14 cellular contexts compared by ENCODE assay signal in genomic region chr13:76856141-76856571, GRCh38. TPM values are rescaled to one million over a fixed set of nuclear protein-coding genes. Genes with fewer than 3 reads are reported as not detected.
DNase-seq lines count a peak whose midpoint lies in the region; ATAC-seq and TF ChIP-seq lines count a peak whose summit lies in the region.
"Had no signal": no experiment of that assay in that cellular context is flagged by ENCODE, and none has a peak within 500 bp of the region (broad histone marks: within the 10 kb centered on the region; RNA-seq: fewer than 3 reads in every experiment).

No MANE protein-coding gene starts in this region.

- H3K36me3 Mint-ChIP-seq in activated T-helper 17 cell treated with anti-CD3 and anti-CD28 coated beads, Interleukin-2, amount 50 U/mL, for 72 hours (ENCODE audit: low read depth), result no peaks in the 10 kb centered on the region
- H3K36me3 Mint-ChIP-seq: CD14-positive monocyte had no signal

- no TSS peak for BruUV-seq in A673 (replicated peaks; lab: Mats Ljungman, UMichigan)

- no peak overlapping the region for H3K27ac Mint-ChIP-seq in activated T-helper 17 cell treated with anti-CD3 and anti-CD28 coated beads, Interleukin-2, amount 50 U/mL, for 72 hours
- H3K27ac Mint-ChIP-seq: CD14-positive monocyte had no signal

- peak; percentile 17 for DNase-seq in A673 (ENCODE audit: low spot score)
- DNase-seq in HCEC 1CT, result peak; percentile 73
- no peak for DNase-seq in activated CD4-positive, alpha-beta T cell treated with anti-CD3 and anti-CD28 coated beads for 48 hours
- DNase-seq in SIG-M5 (lab: John Stamatoyannopoulos, UW), result no peak
- DNase-seq in 8988T, result no peak
- DNase-seq: activated CD4-positive, alpha-beta T cell treated with anti-CD3 and anti-CD28 coated beads, Interleukin-2, amount 50 U/mL, for 48 hours; KBM-7; left colon; NCI-H510A had no signal

- CTCF ChIA-PET in A673 (lab: Charles Lee), result no interaction called here

- H3K27ac ChIP-seq in A673 (ENCODE audit: low read depth, low read length, poor library complexity, severe bottlenecking) (no peak overlapping the region), gastroesophageal sphincter (no peak overlapping the region)

- H3K4me1 ChIP-seq in A673 (ENCODE audit: insufficient read depth, low read length, poor library complexity, severe bottlenecking) (no peaks in the 10 kb centered on the region), gastroesophageal sphincter (peaks cover 0 to 5% (median 4%) of the 10 kb centered on the region in 3 donors)

- H3K9me3 Mint-ChIP-seq in activated T-helper 17 cell treated with anti-CD3 and anti-CD28 coated beads, Interleukin-2, amount 50 U/mL, for 72 hours, result peaks cover 4% of the 10 kb centered on the region

- peaks cover 3% of the 10 kb centered on the region for H3K27me3 Mint-ChIP-seq in activated T-helper 17 cell treated with anti-CD3 and anti-CD28 coated beads, Interleukin-2, amount 50 U/mL, for 72 hours

- H3K27me3 ChIP-seq in A673 (replicated peaks; ENCODE audit: insufficient read depth, low read depth, low read length, poor library complexity), result no peaks in the 10 kb centered on the region
- no peaks in the 10 kb centered on the region for H3K27me3 ChIP-seq in gastroesophageal sphincter
- H3K27me3 ChIP-seq: tibial nerve had no signal

- no peak for TF ChIP-seq CTCF in A673 (conservative IDR thresholded peaks at IDR 0.05; ENCODE audit: low read depth, low read length)
- TF ChIP-seq CTCF in gastroesophageal sphincter (IDR thresholded peaks at IDR 0.05), result no peak

- no peak for TF ChIP-seq POLR2A in gastroesophageal sphincter (IDR thresholded peaks at IDR 0.05)

- ATAC-seq in activated T-helper 17 cell treated with anti-CD3 and anti-CD28 coated beads, Interleukin-2, amount 50 U/mL, for 72 hours (replicated peaks), result peak; percentile 95
- ATAC-seq in gastroesophageal sphincter (peak; percentile 46), GM21786 (IDR thresholded peaks at IDR 0.05; ENCODE audit: unreplicated experiment) (no peak)
- ATAC-seq: left colon had no signal

- H3K9me3 ChIP-seq in A673 (ENCODE audit: low read depth, low read length, poor library complexity, severe bottlenecking) (no peaks in the 10 kb centered on the region), gastroesophageal sphincter (no peaks in the 10 kb centered on the region)
- H3K9me3 ChIP-seq: tibial nerve had no signal

- no peak overlapping the region for H3K4me3 ChIP-seq in A673 (ENCODE audit: low read depth, low read length, poor library complexity, severe bottlenecking)
- H3K4me3 ChIP-seq in gastroesophageal sphincter, result no peak overlapping the region
- H3K4me3 ChIP-seq: tibial nerve had no signal

- intact Hi-C loops in A673 (cut with micrococcal nuclease; ENCODE audit: unreplicated experiment), result no loop called here

- 42% methylated on average over 1 of the region's 1 CpG for WGBS in gastroesophageal sphincter (ENCODE audit: low coverage in 1 of 2), 2 donors

- H3K4me1 Mint-ChIP-seq in activated T-helper 17 cell treated with anti-CD3 and anti-CD28 coated beads, Interleukin-2, amount 50 U/mL, for 72 hours, result no peaks in the 10 kb centered on the region

- no peak for TF ChIP-seq EP300 in gastroesophageal sphincter (IDR thresholded peaks at IDR 0.05)

- POLR2A ChIA-PET in A673 (lab: Charles Lee; ENCODE audit: low non-redundant PET), result no interaction called here

- peak overlapping the region; percentile 15 for H3K4me3 Mint-ChIP-seq in activated T-helper 17 cell treated with anti-CD3 and anti-CD28 coated beads, Interleukin-2, amount 50 U/mL, for 72 hours
- H3K4me3 Mint-ChIP-seq: CD14-positive monocyte had no signal

- no peaks in the 10 kb centered on the region for H3K36me3 ChIP-seq in A673 (ENCODE audit: insufficient read depth, low read length, poor library complexity, severe bottlenecking)
- no peaks in the 10 kb centered on the region for H3K36me3 ChIP-seq in gastroesophageal sphincter
- H3K36me3 ChIP-seq: tibial nerve had no signal

RNA-seq across cellular contexts. Expression of gene KCTD12, which starts 30.0 kb away (rescaled TPM):
- total RNA-seq in A673 (2021), result 1.9 and 3.5 TPM in 2 replicates
- 1 to 10 TPM; 6.7 to 8.3 TPM for total RNA-seq in activated T-helper 17 cell treated with anti-CD3 and anti-CD28 coated beads, Interleukin-2, amount 50 U/mL, for 72 hours
- 100 to 1,000 TPM in 3 of 4 donors, 10 to 100 TPM in 1; 88.9 to 192 (median 128) TPM for total RNA-seq in gastroesophageal sphincter

Comparison
In these comparisons a context has a peak if more than half of its experiments do, and no peak if none do; other contexts are left out.
1. DNase-seq: peak in A673 (single experiment) and HCEC 1CT (single experiment); none in activated CD4-positive, alpha-beta T cell treated with anti-CD3 and anti-CD28 coated beads for 48 hours (single experiment), SIG-M5 (single experiment) and 8988T (single experiment).
2. RNA of gene KCTD12, which starts 30.0 kb away (total RNA-seq): 88.9 to 192 TPM in gastroesophageal sphincter; 6.7 to 8.3 TPM in activated T-helper 17 cell treated with anti-CD3 and anti-CD28 coated beads, Interleukin-2, amount 50 U/mL, for 72 hours and 1.9 to 3.5 TPM in A673; every median in the first group is over 4 times any median in the second.